31 cellular contexts compared by ENCODE assay signal in the genomic region with DNA sequence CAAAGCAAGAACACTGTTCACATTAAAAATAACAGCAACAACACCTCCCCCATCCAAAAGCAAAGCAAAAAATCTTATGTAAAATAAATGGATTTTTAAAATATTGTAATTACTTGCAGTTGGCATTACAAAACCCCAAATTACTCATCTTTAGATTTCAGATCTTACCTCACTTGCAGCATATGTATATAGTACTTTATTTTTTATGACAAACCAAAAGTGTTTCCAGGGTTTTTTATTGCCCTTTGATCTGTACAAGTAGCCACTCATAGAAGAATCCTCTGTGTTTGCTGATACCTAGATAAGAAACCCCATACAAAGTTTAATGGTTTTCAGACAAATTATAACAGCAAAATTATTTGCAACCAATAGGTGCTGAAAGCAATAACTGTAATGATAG. TPM values are rescaled to one million over a fixed set of nuclear protein-coding genes. Genes with fewer than 3 reads are reported as not detected.
A peak's percentile ranks its signal among the peaks of the same experiment; 100 is the strongest.
DNase-seq lines count a peak whose midpoint lies in the region; ATAC-seq and TF ChIP-seq lines count a peak whose summit lies in the region.
"Had no signal": no experiment of that assay in that cellular context is flagged by ENCODE, and none has a peak within 500 bp of the region (broad histone marks: within the 10 kb centered on the region; RNA-seq: fewer than 3 reads in every experiment).

No MANE protein-coding gene starts in this region.

- H3K4me3 Mint-ChIP-seq in activated CD8-positive, alpha-beta memory T cell treated with anti-CD3 and anti-CD28 coated beads, Interleukin-2, amount 10 ng/mL, durations not matched to agents 7 days and 5 days, result no peak overlapping the region
- H3K4me3 Mint-ChIP-seq: activated B cell treated with CpG ODN at 0.5 μM for 24 hours; activated CD4-positive, alpha-beta memory T cell treated with anti-CD3 and anti-CD28 coated beads for 36 hours; CD8-positive, alpha-beta memory T cell had no signal

- H3K27ac ChIP-seq in liver (ENCODE audit: low read depth in 1 of 2, low read length in 2 of 2) (no peak overlapping the region), uterus (peak overlapping the region; percentile 68 to 80)
- H3K27ac ChIP-seq: neutrophil, prostate gland, thoracic aorta had no signal

- H3K4me1 Mint-ChIP-seq in activated CD8-positive, alpha-beta memory T cell treated with anti-CD3 and anti-CD28 coated beads, Interleukin-2, amount 10 ng/mL, durations not matched to agents 7 days and 5 days, result peaks cover 2% of the 10 kb centered on the region
- H3K4me1 Mint-ChIP-seq: CD8-positive, alpha-beta memory T cell had no signal

- H3K4me3 ChIP-seq in liver (ENCODE audit: low read depth in 1 of 3, low read length in 3 of 3) (no peak overlapping the region), uterus (no peak overlapping the region)
- H3K4me3 ChIP-seq: prostate gland, thoracic aorta had no signal

- H3K27me3 ChIP-seq in liver (ENCODE audit: control insufficient read depth in 4 of 4, insufficient read depth in 4 of 4, low read length in 3 of 4) (no peaks in the 10 kb centered on the region), uterus (no peaks in the 10 kb centered on the region)
- H3K27me3 ChIP-seq: BE2C had no signal

- intact Hi-C loops in uterus (cut with DNase I; ENCODE audit: low total_unique reads), result no loop called here

- peaks cover 18% of the 10 kb centered on the region for H3K27me3 Mint-ChIP-seq in activated CD8-positive, alpha-beta memory T cell treated with anti-CD3 and anti-CD28 coated beads, Interleukin-2, amount 10 ng/mL, durations not matched to agents 7 days and 5 days
- H3K27me3 Mint-ChIP-seq: activated B cell treated with CpG ODN at 0.5 μM for 24 hours; activated CD4-positive, alpha-beta memory T cell treated with anti-CD3 and anti-CD28 coated beads for 36 hours; CD8-positive, alpha-beta memory T cell had no signal

- no peak for TF ChIP-seq CTCF in liver (IDR thresholded peaks at IDR 0.05; ENCODE audit: low read depth, low read length, missing input control)
- TF ChIP-seq CTCF in uterus (IDR thresholded peaks at IDR 0.05), result no peak

- no peaks in the 10 kb centered on the region for H3K9me3 ChIP-seq in liver (ENCODE audit: control insufficient read depth in 4 of 4, low read length in 3 of 4)
- H3K9me3 ChIP-seq in uterus, result no peaks in the 10 kb centered on the region
- H3K9me3 ChIP-seq: BE2C, neutrophil, prostate gland, thoracic aorta had no signal

- DNase-seq in activated CD8-positive, alpha-beta memory T cell treated with anti-CD3 and anti-CD28 coated beads, Interleukin-2, amount 10 ng/mL, durations not matched to agents 7 days and 5 days, result no peak
- no peak for DNase-seq in activated CD8-positive, alpha-beta memory T cell treated with anti-CD3 and anti-CD28 coated beads, Interleukin-2, amount 50 U/mL, for 4 hours
- DNase-seq in SW480 (ENCODE audit: low spot score) (peak; percentile 13), uterus (no peak), pons (ENCODE audit: low spot score) (no peak)
- no peak for DNase-seq in effector CD4-positive, alpha-beta T cell
- DNase-seq: activated B cell treated with CpG ODN at 0.5 μM for 24 hours; activated CD4-positive, alpha-beta memory T cell treated with anti-CD3 and anti-CD28 coated beads for 36 hours; activated naive CD4-positive, alpha-beta T cell; BE2C; CD8-positive, alpha-beta memory T cell; DMS153; effector memory CD4-positive, alpha-beta T cell; GDM1; head of caudate nucleus; IMR-90; kidney; mammary epithelial cell; NCI-H1105; NCI-H1930; NCI-H2227 treated with DMSO at 0.1 percent for 48 hours; NCI-H526 treated with DMSO at 0.1 percent for 48 hours; RPMI8226; stimulated activated CD4-positive, alpha-beta T cell treated with anti-CD3 and anti-CD28 coated beads, Interleukin-15, amount 100 ng/mL, for 24 hours; stimulated activated naive CD4-positive, alpha-beta T cell; T-helper 1 cell had no signal

- CTCF ChIA-PET in activated CD8-positive, alpha-beta memory T cell treated with anti-CD3 and anti-CD28 coated beads, Interleukin-2, amount 10 ng/mL, durations not matched to agents 7 days and 5 days (lab: Charles Lee), result interaction anchor here (3.4 kb wide), 1 partner anchor 12 kb away, joined by 11 read pairs; a partner anchor contains a TSS

- H3K27ac Mint-ChIP-seq in activated CD8-positive, alpha-beta memory T cell treated with anti-CD3 and anti-CD28 coated beads, Interleukin-2, amount 10 ng/mL, durations not matched to agents 7 days and 5 days, result no peak overlapping the region
- H3K27ac Mint-ChIP-seq: activated B cell treated with CpG ODN at 0.5 μM for 24 hours; activated CD4-positive, alpha-beta memory T cell treated with anti-CD3 and anti-CD28 coated beads for 36 hours; CD8-positive, alpha-beta memory T cell had no signal

- H3K9me3 Mint-ChIP-seq in activated CD8-positive, alpha-beta memory T cell treated with anti-CD3 and anti-CD28 coated beads, Interleukin-2, amount 10 ng/mL, durations not matched to agents 7 days and 5 days (ENCODE audit: low read depth), result no peaks in the 10 kb centered on the region
- H3K9me3 Mint-ChIP-seq: activated B cell treated with CpG ODN at 0.5 μM for 24 hours; activated CD4-positive, alpha-beta memory T cell treated with anti-CD3 and anti-CD28 coated beads for 36 hours; CD8-positive, alpha-beta memory T cell had no signal

- TF ChIP-seq RAD21 in liver (IDR thresholded peaks at IDR 0.05), result no peak

- H3K9ac ChIP-seq in liver (ENCODE audit: low read depth in 1 of 2, low read length in 2 of 2), result no peak overlapping the region

- ATAC-seq in activated CD8-positive, alpha-beta memory T cell treated with anti-CD3 and anti-CD28 coated beads, Interleukin-2, amount 10 ng/mL, durations not matched to agents 7 days and 5 days, result peak; percentile 39
- ATAC-seq in HG03442 (IDR thresholded peaks at IDR 0.05; ENCODE audit: unreplicated experiment), result no peak

- no peaks in the 10 kb centered on the region for H3K36me3 Mint-ChIP-seq in activated CD8-positive, alpha-beta memory T cell treated with anti-CD3 and anti-CD28 coated beads, Interleukin-2, amount 10 ng/mL, durations not matched to agents 7 days and 5 days
- H3K36me3 Mint-ChIP-seq: activated CD4-positive, alpha-beta memory T cell treated with anti-CD3 and anti-CD28 coated beads for 36 hours; CD8-positive, alpha-beta memory T cell had no signal

- H3K36me3 ChIP-seq in liver (ENCODE audit: control insufficient read depth in 4 of 4, insufficient read depth in 3 of 4, low read depth in 1 of 4, low read length in 3 of 4) (peaks cover 0 to 8% (median 1%) of the 10 kb centered on the region in 4 donors), uterus (no peaks in the 10 kb centered on the region)
- H3K36me3 ChIP-seq: neutrophil, prostate gland, thoracic aorta had no signal

- TF ChIP-seq POLR2A in uterus (IDR thresholded peaks at IDR 0.05), result no peak

- H3K4me1 ChIP-seq in liver (ENCODE audit: control insufficient read depth in 4 of 4, insufficient read depth in 4 of 4, low read length in 3 of 4) (peaks cover 2 to 12% (median 3%) of the 10 kb centered on the region in 4 donors), uterus (no peaks in the 10 kb centered on the region)
- H3K4me1 ChIP-seq: prostate gland had no signal

TF ChIP-seq in liver, 16 proteins besides CTCF, POLR2A, EP300 and RAD21:
- TF ChIP-seq FOXA2 (IDR thresholded peaks at IDR 0.05) (no peak), YY1 (IDR thresholded peaks at IDR 0.05) (peak; percentile 14), HNF4A (conservative IDR thresholded peaks at IDR 0.05) (peak in 1 of 2 donors; percentile 18)

RNA-seq across cellular contexts. Expression of a gene that starts 12.2 kb away (rescaled TPM):
- total RNA-seq in activated CD8-positive, alpha-beta memory T cell treated with anti-CD3 and anti-CD28 coated beads, Interleukin-2, amount 10 ng/mL, durations not matched to agents 7 days and 5 days, result 10 to 100 TPM; 35.5 to 40.9 TPM
- 10 to 100 TPM; 16.9 to 25.0 TPM for total RNA-seq in liver
- polyA plus RNA-seq in liver, result 10 to 100 TPM in 1 of 2 donors, 1 to 10 TPM in 1; 8.3 to 32.0 TPM
- total RNA-seq in uterus, result 100 to 1,000 TPM in 1 of 4 donors, 10 to 100 TPM in 3; 56.7 to 114 (median 80.1) TPM

Comparison
In these comparisons a context has a peak if more than half of its experiments do, and no peak if none do; other contexts are left out.
1. H3K27ac ChIP-seq: peak in uterus (2 of 2); none in liver (0 of 2).